In the genomic region with DNA sequence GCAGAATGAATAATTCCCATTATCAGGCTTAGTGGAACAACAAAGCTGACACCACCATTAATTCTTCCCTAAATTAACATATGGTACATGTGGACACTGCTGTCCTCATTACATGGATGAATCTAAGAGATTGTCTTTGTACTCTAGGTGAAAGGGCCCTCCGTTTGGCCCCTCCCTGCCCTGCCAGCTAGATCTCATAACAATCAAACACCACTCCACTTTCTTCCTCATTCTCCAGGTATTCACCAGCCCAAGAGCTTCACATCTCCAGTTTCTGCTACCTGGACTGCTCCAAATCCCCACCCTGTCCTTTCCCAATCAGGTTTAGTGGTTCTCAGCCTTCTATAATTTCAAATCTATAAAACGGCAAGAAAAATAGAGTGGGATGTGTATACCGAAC, we compare ENCODE assay signal across 20 cellular contexts. TPM values are rescaled to one million over a fixed set of nuclear protein-coding genes. Genes with fewer than 3 reads are reported as not detected.
DNase-seq lines count a peak whose midpoint lies in the region; ATAC-seq, FAIRE-seq and TF ChIP-seq lines count a peak whose summit lies in the region.
"Had no signal": no experiment of that assay in that cellular context is flagged by ENCODE, and none has a peak within 500 bp of the region (broad histone marks: within the 10 kb centered on the region; RNA-seq: fewer than 3 reads in every experiment).

No MANE protein-coding gene starts in this region.

- no peak for ATAC-seq in CD4-positive, alpha-beta T cell (ENCODE audit: poor library complexity)
- peak; percentile 68 for ATAC-seq in left colon
- no peak for ATAC-seq in HG03108 (IDR thresholded peaks at IDR 0.05; ENCODE audit: unreplicated experiment)
- ATAC-seq: HCT116 had no signal

- H3K9ac ChIP-seq in Loucy (ENCODE audit: low read depth, low read length, poor library complexity, severe bottlenecking): no peak overlapping the region

- H3K27me3 ChIP-seq in CD4-positive, alpha-beta T cell (ENCODE audit: control insufficient read depth, insufficient read depth, low read length): no peaks in the 10 kb centered on the region
- no peaks in the 10 kb centered on the region for H3K27me3 ChIP-seq in Loucy (ENCODE audit: insufficient read depth, low read length, poor library complexity, severe bottlenecking)
- H3K27me3 ChIP-seq: sigmoid colon, SJCRH30, tibial artery had no signal

- H3K36me3 Mint-ChIP-seq in CD4-positive, alpha-beta T cell (ENCODE audit: low read depth): peaks cover 60% of the 10 kb centered on the region
- H3K36me3 Mint-ChIP-seq in neural crest cell (ENCODE audit: low read depth): peaks cover 35% of the 10 kb centered on the region

- peaks cover 27% of the 10 kb centered on the region for H3K4me1 ChIP-seq in Loucy (ENCODE audit: insufficient read depth, low read length, poor library complexity, severe bottlenecking)

- DNase-seq in CD4-positive, alpha-beta T cell: no peak
- DNase-seq in left colon (peak; percentile 59 to 65), neural crest cell (ENCODE audit: low read depth, low spot score) (no peak), D721Med (ENCODE audit: insufficient read length, low spot score) (no peak)
- DNase-seq in stimulated activated CD4-positive, alpha-beta T cell treated with anti-CD3 and anti-CD28 coated beads, Interleukin-15, amount 100 ng/mL, for 24 hours: no peak
- DNase-seq: activated CD4-positive, alpha-beta T cell treated with anti-CD3 and anti-CD28 coated beads, Interleukin-2, amount 50 U/mL, for 4 hours; activated gamma-delta T cell; amniotic stem cell; dermis blood vessel endothelial cell; NCI-H2029; NCI-H345; sigmoid colon; SJCRH30; tibial artery had no signal

- peaks cover 74% of the 10 kb centered on the region for H3K4me1 Mint-ChIP-seq in CD4-positive, alpha-beta T cell (ENCODE audit: low read depth)
- H3K4me1 Mint-ChIP-seq in neural crest cell: peaks cover 38% of the 10 kb centered on the region

- peaks cover 4% of the 10 kb centered on the region for H3K9me3 Mint-ChIP-seq in CD4-positive, alpha-beta T cell
- H3K9me3 Mint-ChIP-seq in neural crest cell: peaks cover 13% of the 10 kb centered on the region
- H3K9me3 Mint-ChIP-seq: T-helper 1 cell treated with Interleukin-12 subunit alpha and Interleukin-12 subunit beta and Interleukin-4 antibody, amounts not matched to agents 30 μg/mL and 1 μg/mL, for 36 hours had no signal

- peak overlapping the region; percentile 89 for H3K4me2 ChIP-seq in Loucy (ENCODE audit: low read depth, low read length, poor library complexity, severe bottlenecking)

- intact Hi-C loops in CD4-positive, alpha-beta T cell (cut with DNase I, micrococcal nuclease): loop anchor here in 1 of 2 experiments (5.0 kb wide), 1 partner anchor 170 kb away; no protein-coding TSS in a partner anchor
- intact Hi-C loops in left colon (cut with DNase I, micrococcal nuclease): loop anchor here in 1 of 2 donors (5.0 kb wide), 1 partner anchor 35 kb away; a partner anchor contains a TSS

- peaks cover 2% of the 10 kb centered on the region for H4K20me1 ChIP-seq in Loucy (ENCODE audit: insufficient read depth, low read length, poor library complexity, severe bottlenecking)

- no peak overlapping the region for H2AFZ ChIP-seq in Loucy (ENCODE audit: low read length)

- no peaks in the 10 kb centered on the region for H3K9me2 ChIP-seq in Loucy (replicated peaks; ENCODE audit: low read depth, low read length)

- no peaks in the 10 kb centered on the region for H3K9me3 ChIP-seq in CD4-positive, alpha-beta T cell (ENCODE audit: control insufficient read depth, low read length)
- H3K9me3 ChIP-seq in Loucy (ENCODE audit: insufficient read depth, low read depth, low read length): 0 out of 2 replicates have a peak, but pooled peaks cover 4% of the 10 kb centered on the region
- H3K9me3 ChIP-seq: sigmoid colon, tibial artery had no signal

- peak overlapping the region; percentile 27 for H3K4me3 Mint-ChIP-seq in CD4-positive, alpha-beta T cell
- H3K4me3 Mint-ChIP-seq in neural crest cell: peak overlapping the region; percentile 17
- H3K4me3 Mint-ChIP-seq: T-helper 1 cell treated with Interleukin-12 subunit alpha and Interleukin-12 subunit beta and Interleukin-4 antibody, amounts not matched to agents 30 μg/mL and 1 μg/mL, for 36 hours had no signal

- CTCF ChIA-PET in CD4-positive, alpha-beta T cell (lab: Charles Lee): no interaction called here

- no peaks in the 10 kb centered on the region for H3K36me3 ChIP-seq in Loucy (ENCODE audit: insufficient read depth, low read length)
- H3K36me3 ChIP-seq: sigmoid colon had no signal

- no peaks in the 10 kb centered on the region for H3K27me3 Mint-ChIP-seq in CD4-positive, alpha-beta T cell
- no peaks in the 10 kb centered on the region for H3K27me3 Mint-ChIP-seq in neural crest cell (ENCODE audit: low read depth)

- no peaks in the 10 kb centered on the region for H3F3A ChIP-seq in Loucy (ENCODE audit: low read depth)

- POLR2A ChIA-PET in CD4-positive, alpha-beta T cell (lab: Charles Lee): interaction anchor here (0.5 to 1.7 kb wide), 2 partner anchors 36 to 39 kb away, joined by 3 to 5 read pairs; no protein-coding TSS in a partner anchor

- peak overlapping the region; percentile 16 for H3K27ac Mint-ChIP-seq in CD4-positive, alpha-beta T cell
- H3K27ac Mint-ChIP-seq in neural crest cell (ENCODE audit: unreplicated experiment): no peak overlapping the region
- H3K27ac Mint-ChIP-seq: T-helper 1 cell treated with Interleukin-12 subunit alpha and Interleukin-12 subunit beta and Interleukin-4 antibody, amounts not matched to agents 30 μg/mL and 1 μg/mL, for 36 hours had no signal

- peaks cover 50% of the 10 kb centered on the region for H3K79me2 ChIP-seq in Loucy (ENCODE audit: insufficient read depth, low read length)

- no peak for FAIRE-seq in D721Med (lab: Jason Lieb, UNC)
- FAIRE-seq: GM18507 had no signal

- no peak for TF ChIP-seq CTCF in CD4-positive, alpha-beta T cell (IDR thresholded peaks at IDR 0.05)
- TF ChIP-seq CTCF in Loucy (conservative IDR thresholded peaks at IDR 0.05; ENCODE audit: low read length) (no peak), neural crest cell (conservative IDR thresholded peaks at IDR 0.05) (no peak), D721Med (IDR thresholded peaks at IDR 0.05; ENCODE audit: insufficient read depth, missing control alignments) (no peak)

- no peak overlapping the region for H3K27ac ChIP-seq in CD4-positive, alpha-beta T cell (ENCODE audit: low read depth, low read length)
- H3K27ac ChIP-seq: sigmoid colon, SJCRH30, tibial artery, VCaP had no signal

- peak overlapping the region; percentile 95 for H3K4me3 ChIP-seq in Loucy (ENCODE audit: low read length, poor library complexity, severe bottlenecking)
- H3K4me3 ChIP-seq: sigmoid colon, SJCRH30, tibial artery had no signal

RNA-seq across cellular contexts. Expression of a gene that starts 3.8 kb away (rescaled TPM):
- total RNA-seq in CD4-positive, alpha-beta T cell: 10 to 100 TPM; 34.9 to 36.5 TPM
- total RNA-seq in left colon: 100 to 1,000 TPM; 243 to 253 TPM
- total RNA-seq in neural crest cell: 18.4 and 22.6 TPM in 2 replicates

RNA-seq across cellular contexts. Expression of a gene that starts 35.1 kb away (rescaled TPM):
- total RNA-seq in CD4-positive, alpha-beta T cell: 1 to 10 TPM; 4.4 to 4.8 TPM
- total RNA-seq in left colon (10 to 100 TPM; 27.8 to 35.9 TPM), neural crest cell (22.6 and 25.4 TPM in 2 replicates)

Comparison
In these comparisons a context has a peak if more than half of its experiments do, and no peak if none do; other contexts are left out.
1. DNase-seq: peak in left colon (2 of 2); none in CD4-positive, alpha-beta T cell (0 of 10), neural crest cell (single experiment), D721Med (single experiment) and stimulated activated CD4-positive, alpha-beta T cell treated with anti-CD3 and anti-CD28 coated beads, Interleukin-15, amount 100 ng/mL, for 24 hours (single experiment).
2. RNA of a gene that starts 3.8 kb away (total RNA-seq): 243 to 253 TPM in left colon; 34.9 to 36.5 TPM in CD4-positive, alpha-beta T cell and 18.4 to 22.6 TPM in neural crest cell; every median in the first group is over 4 times any median in the second.